ENCODE assay signal across 27 cellular contexts in the genomic region with DNA sequence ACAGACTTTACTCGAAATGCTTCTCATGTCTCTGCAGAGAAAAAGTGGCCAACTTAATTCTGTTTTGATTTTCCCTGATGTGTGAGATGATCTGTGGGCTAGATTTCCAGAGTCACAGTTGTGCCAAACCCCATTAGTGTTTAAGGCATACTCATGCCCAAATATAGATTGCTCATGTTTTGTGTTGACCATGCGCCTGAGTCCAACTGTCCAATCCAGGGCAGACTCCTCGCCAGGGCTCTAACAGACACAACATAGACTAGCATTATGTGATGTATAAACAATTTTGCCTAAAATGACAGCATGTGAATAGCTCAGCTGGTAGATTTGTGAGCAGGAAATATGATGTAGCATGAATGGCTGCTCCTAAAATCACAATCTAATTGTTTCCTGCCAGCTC.
"Had no signal": no experiment of that assay in that cellular context is flagged by ENCODE, and none has a peak within 500 bp of the region (broad histone marks: within the 10 kb centered on the region; RNA-seq: fewer than 3 reads in every experiment).

No MANE protein-coding gene starts in this region.

- H3K4me2 ChIP-seq: smooth muscle cell had no signal

- H3K4me1 Mint-ChIP-seq: immature natural killer cell; naive thymus-derived CD4-positive, alpha-beta T cell; stimulated activated memory B cell treated with anti-CD40 and anti-IgM and Interleukin-4, amounts not matched to agents 10 μg/mL and 1 μg/mL and 100 μg/mL, for 72 hours; stimulated activated naive CD8-positive, alpha-beta T cell treated with anti-CD3 and anti-CD28 coated beads, Interleukin-15, amount 100 ng/mL, for 72 hours had no signal

- H3K9me3 Mint-ChIP-seq: mesothelial cell of epicardium; stimulated activated memory B cell treated with anti-CD40 and anti-IgM and Interleukin-4, amounts not matched to agents 10 μg/mL and 1 μg/mL and 100 μg/mL, for 72 hours; stimulated activated naive CD8-positive, alpha-beta T cell treated with anti-CD3 and anti-CD28 coated beads, Interleukin-15, amount 100 ng/mL, for 72 hours had no signal

- ATAC-seq: left colon; naive thymus-derived CD4-positive, alpha-beta T cell; natural killer cell treated with Interleukin-12 subunit alpha and Interleukin-12 subunit beta and Interleukin-15 and Interleukin-18, amount 100 ng/mL, for 72 hours; right lobe of liver; stimulated activated memory B cell treated with anti-CD40 and anti-IgM and Interleukin-4, amounts not matched to agents 10 μg/mL and 1 μg/mL and 100 μg/mL, for 72 hours; stimulated activated naive CD8-positive, alpha-beta T cell treated with anti-CD3 and anti-CD28 coated beads, Interleukin-15, amount 100 ng/mL, for 72 hours had no signal

- DNase-seq: hypothalamus; immature natural killer cell; kidney; left colon; left ventricle myocardium inferior; mesendoderm; naive thymus-derived CD4-positive, alpha-beta T cell; ovary; right lobe of liver; stimulated activated CD4-positive, alpha-beta T cell treated with anti-CD3 and anti-CD28 coated beads, Interleukin-1b, Interleukin-23, amount 100 ng/mL, for 48 hours; stimulated activated CD4-positive, alpha-beta T cell treated with anti-CD3 and anti-CD28 coated beads, Interleukin-2, amount 100 ng/mL, for 48 hours; stimulated activated CD4-positive, alpha-beta T cell treated with anti-CD3 and anti-CD28 coated beads, Interleukin-4, amount 100 ng/mL, for 4 hours; stimulated activated CD8-positive, alpha-beta memory T cell treated with anti-CD3 and anti-CD28 coated beads, Interleukin-4, amount 100 ng/mL, for 48 hours; stimulated activated naive CD4-positive, alpha-beta T cell treated with Interleukin-2 at 50 U/mL for 16 hours; stimulated activated naive CD8-positive, alpha-beta T cell treated with anti-CD3 and anti-CD28 coated beads, Interleukin-15, amount 100 ng/mL, for 72 hours; substantia nigra; thyroid gland; transverse colon; upper lobe of left lung had no signal

- H3K27ac Mint-ChIP-seq: immature natural killer cell; mesothelial cell of epicardium; naive thymus-derived CD4-positive, alpha-beta T cell; natural killer cell treated with Interleukin-12 subunit alpha and Interleukin-12 subunit beta and Interleukin-15 and Interleukin-18, amount 100 ng/mL, for 72 hours; progenitor cell of endocrine pancreas; stimulated activated memory B cell treated with anti-CD40 and anti-IgM and Interleukin-4, amounts not matched to agents 10 μg/mL and 1 μg/mL and 100 μg/mL, for 72 hours; stimulated activated naive CD8-positive, alpha-beta T cell treated with anti-CD3 and anti-CD28 coated beads, Interleukin-15, amount 100 ng/mL, for 72 hours had no signal

- H3K4me3 ChIP-seq: left ventricle myocardium inferior, lung, ovary, right atrium auricular region, right lobe of liver, smooth muscle cell, thyroid gland, transverse colon, upper lobe of left lung, vagina had no signal

- H3K9me3 ChIP-seq: left ventricle myocardium inferior, ovary, right atrium auricular region, right lobe of liver, thyroid gland, transverse colon, upper lobe of left lung, vagina had no signal

- H3K36me3 ChIP-seq: left ventricle myocardium inferior, ovary, right atrium auricular region, right lobe of liver, thyroid gland, transverse colon, upper lobe of left lung, vagina had no signal

- H3K27me3 Mint-ChIP-seq: progenitor cell of endocrine pancreas; stimulated activated memory B cell treated with anti-CD40 and anti-IgM and Interleukin-4, amounts not matched to agents 10 μg/mL and 1 μg/mL and 100 μg/mL, for 72 hours; stimulated activated naive CD8-positive, alpha-beta T cell treated with anti-CD3 and anti-CD28 coated beads, Interleukin-15, amount 100 ng/mL, for 72 hours had no signal

- H3K4me3 Mint-ChIP-seq: immature natural killer cell; mesothelial cell of epicardium; naive thymus-derived CD4-positive, alpha-beta T cell; natural killer cell treated with Interleukin-12 subunit alpha and Interleukin-12 subunit beta and Interleukin-15 and Interleukin-18, amount 100 ng/mL, for 72 hours; stimulated activated memory B cell treated with anti-CD40 and anti-IgM and Interleukin-4, amounts not matched to agents 10 μg/mL and 1 μg/mL and 100 μg/mL, for 72 hours; stimulated activated naive CD8-positive, alpha-beta T cell treated with anti-CD3 and anti-CD28 coated beads, Interleukin-15, amount 100 ng/mL, for 72 hours had no signal

- H3K27ac ChIP-seq: left ventricle myocardium inferior, ovary, right lobe of liver, thyroid gland, transverse colon, upper lobe of left lung, vagina had no signal

- H3K36me3 Mint-ChIP-seq: immature natural killer cell; mesothelial cell of epicardium; naive thymus-derived CD4-positive, alpha-beta T cell; natural killer cell treated with Interleukin-12 subunit alpha and Interleukin-12 subunit beta and Interleukin-15 and Interleukin-18, amount 100 ng/mL, for 72 hours; stimulated activated memory B cell treated with anti-CD40 and anti-IgM and Interleukin-4, amounts not matched to agents 10 μg/mL and 1 μg/mL and 100 μg/mL, for 72 hours had no signal

- H3K4me1 ChIP-seq: left ventricle myocardium inferior, right atrium auricular region, right lobe of liver, thyroid gland, transverse colon, upper lobe of left lung, vagina had no signal

- H3K27me3 ChIP-seq: ovary, right atrium auricular region, right lobe of liver, thyroid gland, transverse colon, upper lobe of left lung, vagina had no signal
